In genomic region chr9:6864102-6864501, GRCh38 we compare ENCODE assay signal across 18 cellular contexts.
DNase-seq lines count a peak whose midpoint lies in the region; ATAC-seq, FAIRE-seq and TF ChIP-seq lines count a peak whose summit lies in the region.
"Had no signal": no experiment of that assay in that cellular context is flagged by ENCODE, and none has a peak within 500 bp of the region (broad histone marks: within the 10 kb centered on the region; RNA-seq: fewer than 3 reads in every experiment).

No MANE protein-coding gene starts in this region.

- RAD21 ChIA-PET in GM12878 (lab: Charles Lee; ENCODE audit: unreplicated experiment), result no interaction called here

- CTCF ChIA-PET in GM12878 (lab: Yijun Ruan, JAX), result no interaction called here

- no peaks in the 10 kb centered on the region; the same call in 1 of the 2 replicates for H3K4me1 ChIP-seq in GM12878 (ENCODE audit: control insufficient read depth, insufficient read depth, low read length)
- peaks cover 0 to 1% (median under 1%) of the 10 kb centered on the region in 4 donors for H3K4me1 ChIP-seq in esophagus muscularis mucosa

- H3K36me3 ChIP-seq in GM12878 (ENCODE audit: control insufficient read depth in 2 of 2, insufficient read depth in 2 of 2, low read length in 1 of 2) (peaks cover 0 to 4% of the 10 kb centered on the region in 2 experiments; a peak in 1 of 4 replicates), esophagus muscularis mucosa (no peaks in the 10 kb centered on the region)

- peaks cover 10% of the 10 kb centered on the region for H3K4me1 Mint-ChIP-seq in activated naive CD8-positive, alpha-beta T cell treated with anti-CD3 and anti-CD28 coated beads, Interleukin-2, amount 10 ng/mL, durations not matched to agents 7 days and 5 days
- peaks cover 19% of the 10 kb centered on the region for H3K4me1 Mint-ChIP-seq in activated naive CD8-positive, alpha-beta T cell treated with anti-CD3 and anti-CD28 coated beads for 36 hours
- H3K4me1 Mint-ChIP-seq in HFFc6 (ENCODE audit: low read depth), result peaks cover 8% of the 10 kb centered on the region

- no peak for TF ChIP-seq CTCF in HFFc6 (IDR thresholded peaks at IDR 0.05)
- no peak for TF ChIP-seq CTCF in GM12878 (IDR thresholded peaks at IDR 0.05 in 2 of 3, conservative IDR thresholded peaks at IDR 0.05 in 1 of 3; ENCODE audit: control insufficient read depth in 2 of 3, extremely low read depth in 1 of 3, insufficient read depth in 1 of 3, low read depth in 3 of 3, low read length in 3 of 3)
- no peak for TF ChIP-seq CTCF in esophagus muscularis mucosa (IDR thresholded peaks at IDR 0.05)

- H3K27me3 Mint-ChIP-seq in activated naive CD8-positive, alpha-beta T cell treated with anti-CD3 and anti-CD28 coated beads, Interleukin-2, amount 10 ng/mL, durations not matched to agents 7 days and 5 days, result no peaks in the 10 kb centered on the region
- no peaks in the 10 kb centered on the region for H3K27me3 Mint-ChIP-seq in activated naive CD8-positive, alpha-beta T cell treated with anti-CD3 and anti-CD28 coated beads for 36 hours
- no peaks in the 10 kb centered on the region for H3K27me3 Mint-ChIP-seq in HFFc6 (ENCODE audit: insufficient read depth)
- H3K27me3 Mint-ChIP-seq: B cell; CD4-positive, alpha-beta T cell had no signal

- in situ Hi-C loops in GM12878 (cut with MboI), result no loop called here

- 82% methylated on average over 1 of the region's 1 CpG for WGBS in GM12878 (ENCODE audit: insufficient coverage, insufficient replicate concordance, low lambda C conversion rate, missing lambda C conversion rate)
- 90% methylated on average over 1 of the region's 1 CpG for WGBS in esophagus muscularis mucosa

- BruUV-seq in GM12878 (replicated peaks; lab: Mats Ljungman, UMichigan), result no TSS peak

- intact Hi-C loops in GM12878 (cut with micrococcal nuclease; ENCODE audit: unreplicated experiment), result no loop called here
- intact Hi-C loops in esophagus muscularis mucosa (cut with DNase I), result no loop called here

- H3K4me3 ChIP-seq in GM12878 (no peak overlapping the region), esophagus muscularis mucosa (no peak overlapping the region)

- no peak for DNase-seq in activated naive CD8-positive, alpha-beta T cell treated with anti-CD3 and anti-CD28 coated beads, Interleukin-2, amount 10 ng/mL, durations not matched to agents 7 days and 5 days
- no peak for DNase-seq in activated naive CD8-positive, alpha-beta T cell treated with anti-CD3 and anti-CD28 coated beads for 36 hours
- DNase-seq in HFFc6 (no peak), GM12878 (ENCODE audit: low read depth, low spot score) (no peak), esophagus muscularis mucosa (ENCODE audit: extremely low spot score) (no peak), RPMI8226 (no peak), DMS 273 (lab: John Stamatoyannopoulos, UW; ENCODE audit: unreplicated experiment) (no peak)
- DNase-seq: C1 segment of cervical spinal cord; Calu3; CD4-positive, alpha-beta T cell; DMS79; GOT3; H9; IMR-90 had no signal

- no peak for TF ChIP-seq RAD21 in GM12878 (IDR thresholded peaks at IDR 0.05; ENCODE audit: insufficient read depth, low read depth, low read length)

- H3K36me3 Mint-ChIP-seq in activated naive CD8-positive, alpha-beta T cell treated with anti-CD3 and anti-CD28 coated beads, Interleukin-2, amount 10 ng/mL, durations not matched to agents 7 days and 5 days, result peaks cover 38% of the 10 kb centered on the region
- H3K36me3 Mint-ChIP-seq in activated naive CD8-positive, alpha-beta T cell treated with anti-CD3 and anti-CD28 coated beads for 36 hours, result peaks cover 36% of the 10 kb centered on the region
- H3K36me3 Mint-ChIP-seq in HFFc6 (ENCODE audit: low read depth), result peaks cover 20% of the 10 kb centered on the region

- no peak overlapping the region for H3K4me3 Mint-ChIP-seq in activated naive CD8-positive, alpha-beta T cell treated with anti-CD3 and anti-CD28 coated beads, Interleukin-2, amount 10 ng/mL, durations not matched to agents 7 days and 5 days
- no peak overlapping the region for H3K4me3 Mint-ChIP-seq in activated naive CD8-positive, alpha-beta T cell treated with anti-CD3 and anti-CD28 coated beads for 36 hours
- no peak overlapping the region for H3K4me3 Mint-ChIP-seq in HFFc6
- H3K4me3 Mint-ChIP-seq: B cell; CD4-positive, alpha-beta T cell; H9 had no signal

- ATAC-seq in activated naive CD8-positive, alpha-beta T cell treated with anti-CD3 and anti-CD28 coated beads, Interleukin-2, amount 10 ng/mL, durations not matched to agents 7 days and 5 days (ENCODE audit: low read depth), result no peak
- no peak for ATAC-seq in GM12878

- H3K27me3 ChIP-seq in GM12878 (replicated peaks in 1 of 2; ENCODE audit: control insufficient read depth in 2 of 2, insufficient read depth in 2 of 2, low read length in 1 of 2) (no peaks in the 10 kb centered on the region), esophagus muscularis mucosa (no peaks in the 10 kb centered on the region)

- TF ChIP-seq POLR2A in GM12878 (IDR thresholded peaks at IDR 0.05; ENCODE audit: low read depth, low read length) (no peak), esophagus muscularis mucosa (IDR thresholded peaks at IDR 0.05; ENCODE audit: low read depth) (no peak)

- TF ChIP-seq EP300 in GM12878 (IDR thresholded peaks at IDR 0.05; ENCODE audit: borderline replicate concordance in 1 of 2, control insufficient read depth in 1 of 2, low read depth in 2 of 2, low read length in 2 of 2) (no peak), esophagus muscularis mucosa (IDR thresholded peaks at IDR 0.05) (no peak)

- no peak overlapping the region for H3K4me2 ChIP-seq in GM12878 (ENCODE audit: control insufficient read depth, insufficient read depth)

- H3K79me2 ChIP-seq in GM12878 (ENCODE audit: control insufficient read depth, insufficient read depth, low read length), result no peaks in the 10 kb centered on the region

- H3K27ac Mint-ChIP-seq in activated naive CD8-positive, alpha-beta T cell treated with anti-CD3 and anti-CD28 coated beads, Interleukin-2, amount 10 ng/mL, durations not matched to agents 7 days and 5 days, result peak overlapping the region; percentile 37
- no peak overlapping the region for H3K27ac Mint-ChIP-seq in activated naive CD8-positive, alpha-beta T cell treated with anti-CD3 and anti-CD28 coated beads for 36 hours
- H3K27ac Mint-ChIP-seq in HFFc6, result peak overlapping the region; percentile 19; the same call in 1 of the 2 replicates
- H3K27ac Mint-ChIP-seq: B cell; CD4-positive, alpha-beta T cell; H9 had no signal

- POLR2A ChIA-PET in activated naive CD8-positive, alpha-beta T cell treated with anti-CD3 and anti-CD28 coated beads, Interleukin-2, amount 10 ng/mL, durations not matched to agents 7 days and 5 days (lab: Charles Lee), result no interaction called here
- POLR2A ChIA-PET in GM12878 (lab: Charles Lee), result interaction anchor here (0.7 kb wide), 2 partner anchors 20 to 45 kb away, joined by 3 to 4 read pairs; no protein-coding TSS in a partner anchor

- no peaks in the 10 kb centered on the region for H4K20me1 ChIP-seq in GM12878 (ENCODE audit: control insufficient read depth, insufficient read depth)

- SMC1A ChIA-PET in GM12878 (lab: Charles Lee; ENCODE audit: uncharacterized antibody, unreplicated experiment), result interaction anchor here (1.4 to 1.5 kb wide), 2 partner anchors 37 to 53 kb away, joined by 3 read pairs; no protein-coding TSS in a partner anchor

- H3K27ac ChIP-seq in GM12878 (ENCODE audit: control insufficient read depth, insufficient read depth), result no peak overlapping the region
- no peak overlapping the region for H3K27ac ChIP-seq in esophagus muscularis mucosa (replicated peaks in 1 of 4)

- H2AFZ ChIP-seq in GM12878 (ENCODE audit: control insufficient read depth, low read depth, low read length), result no peak overlapping the region

- no peak overlapping the region for H3K9ac ChIP-seq in GM12878 (ENCODE audit: control insufficient read depth, insufficient read depth, low read length)

- H3K9me3 Mint-ChIP-seq in activated naive CD8-positive, alpha-beta T cell treated with anti-CD3 and anti-CD28 coated beads, Interleukin-2, amount 10 ng/mL, durations not matched to agents 7 days and 5 days, result peaks cover 6% of the 10 kb centered on the region
- H3K9me3 Mint-ChIP-seq in activated naive CD8-positive, alpha-beta T cell treated with anti-CD3 and anti-CD28 coated beads for 36 hours, result peaks cover 10% of the 10 kb centered on the region
- H3K9me3 Mint-ChIP-seq in HFFc6, result peaks cover 21% of the 10 kb centered on the region

- FAIRE-seq in GM12878 (lab: Jason Lieb, UNC), result no peak
- FAIRE-seq: A204.1, GM12891, GM19239 had no signal

- H3K9me3 ChIP-seq in GM12878 (replicated peaks; ENCODE audit: control insufficient read depth, insufficient read depth, low read length) (peaks cover 6% of the 10 kb centered on the region; the same call in 2 of the 3 replicates), esophagus muscularis mucosa (peaks cover 0 to 22% (median 12%) of the 10 kb centered on the region in 4 donors)

TF ChIP-seq in GM12878, 131 proteins besides CTCF, POLR2A, EP300 and RAD21:
- TF ChIP-seq ZNF384 (IDR thresholded peaks at IDR 0.05; ENCODE audit: borderline replicate concordance, low read depth, low read length) (no peak), NR2C1 (IDR thresholded peaks at IDR 0.05) (no peak), CBX5 (IDR thresholded peaks at IDR 0.05; ENCODE audit: low read depth) (peak; percentile 78; the same call in 1 of the 2 replicates), ATF3 (IDR thresholded peaks at IDR 0.05; ENCODE audit: borderline replicate concordance, extremely low read depth, low read depth, low read length) (no peak), MXI1 (IDR thresholded peaks at IDR 0.05; ENCODE audit: low read depth, low read length) (no peak)
